ENCODE assay signal across 22 cellular contexts in genomic region chr9:136339958-136340310, GRCh38. TPM values are rescaled to one million over a fixed set of nuclear protein-coding genes. Genes with fewer than 3 reads are reported as not detected.
DNase-seq lines count a peak whose midpoint lies in the region; ATAC-seq, FAIRE-seq and TF ChIP-seq lines count a peak whose summit lies in the region.
"Had no signal": no experiment of that assay in that cellular context is flagged by ENCODE, and none has a peak within 500 bp of the region (broad histone marks: within the 10 kb centered on the region; RNA-seq: fewer than 3 reads in every experiment).

No MANE protein-coding gene starts in this region.

- H3K9ac ChIP-seq in BLaER1 treated with 17β-estradiol and CSF1 and Interleukin-3, amounts not matched to agents 10 nM and 100 nM, result peak overlapping the region in 6 of 11 experiments; percentile 12 to 51 (median 34); a peak in 3 of 22 replicates
- H3K9ac ChIP-seq: GM23248 had no signal

- TF ChIP-seq CTCF in left ventricle myocardium inferior (IDR thresholded peaks at IDR 0.05; ENCODE audit: borderline replicate concordance) (no peak), right atrium auricular region (IDR thresholded peaks at IDR 0.05) (no peak), WERI-Rb-1 (IDR thresholded peaks at IDR 0.05; ENCODE audit: low read depth, low read length) (no peak), pancreas (IDR thresholded peaks at IDR 0.05) (no peak)

- peaks cover 0 to 99% (median 79%) of the 10 kb centered on the region in 11 experiments; a peak in 18 of 22 replicates for H4K20me1 ChIP-seq in BLaER1 treated with 17β-estradiol and CSF1 and Interleukin-3, amounts not matched to agents 10 nM and 100 nM

- 38 to 39% methylated on average over 11 to 12 of the region's 12 CpGs for WGBS in pancreas, 2 donors

- H3K27me3 ChIP-seq in left ventricle myocardium inferior (ENCODE audit: low read depth), result no peaks in the 10 kb centered on the region
- H3K27me3 ChIP-seq in right atrium auricular region, result no peaks in the 10 kb centered on the region
- no peaks in the 10 kb centered on the region for H3K27me3 ChIP-seq in BLaER1 treated with 17β-estradiol and CSF1 and Interleukin-3, amounts not matched to agents 10 nM and 100 nM
- no peaks in the 10 kb centered on the region for H3K27me3 ChIP-seq in WERI-Rb-1 (ENCODE audit: insufficient read depth, low read depth, severe bottlenecking)
- H3K27me3 ChIP-seq in pancreas, result no peaks in the 10 kb centered on the region

- intact Hi-C loops in left ventricle myocardium inferior (cut with micrococcal nuclease), result no loop called here
- intact Hi-C loops in pancreas (cut with DNase I), result no loop called here

- DNase-seq in left ventricle myocardium inferior (no peak), right atrium auricular region (ENCODE audit: low spot score) (no peak), WERI-Rb-1 (no peak), pancreas (no peak), NK-92 (lab: John Stamatoyannopoulos, UW; ENCODE audit: unreplicated experiment) (no peak), urothelium cell line (ENCODE audit: low spot score) (no peak), iPS-NIHi7 (ENCODE audit: extremely low spot score) (no peak)
- DNase-seq: 8988T; CD8-positive, alpha-beta memory T cell; COR-L47; DMS 273 treated with DMSO at 0.1 percent for 48 hours; DND-41; EL had no signal

- no peak for FAIRE-seq in pancreas (lab: Jason Lieb, UNC)
- no peak for FAIRE-seq in urothelium cell line (lab: Jason Lieb, UNC)
- FAIRE-seq: GM12878, HTR-8/SVneo had no signal

- H3K9me3 ChIP-seq in left ventricle myocardium inferior (replicated peaks) (no peaks in the 10 kb centered on the region), right atrium auricular region (no peaks in the 10 kb centered on the region), WERI-Rb-1 (ENCODE audit: severe bottlenecking) (no peaks in the 10 kb centered on the region), pancreas (no peaks in the 10 kb centered on the region)
- no peaks in the 10 kb centered on the region for H3K9me3 ChIP-seq in BLaER1 treated with 17β-estradiol and CSF1 and Interleukin-3, amounts not matched to agents 10 nM and 100 nM (replicated peaks in 1 of 11)

- H3K4me3 ChIP-seq in left ventricle myocardium inferior, result no peak overlapping the region
- no peak overlapping the region for H3K4me3 ChIP-seq in right atrium auricular region
- H3K4me3 ChIP-seq in BLaER1 treated with 17β-estradiol and CSF1 and Interleukin-3, amounts not matched to agents 10 nM and 100 nM, result no peak overlapping the region; a peak in 1 of 20 replicates
- H3K4me3 ChIP-seq in WERI-Rb-1 (ENCODE audit: low read depth, low read length), result no peak overlapping the region
- peak overlapping the region in 2 of 4 donors; percentile 18 to 23 for H3K4me3 ChIP-seq in pancreas
- H3K4me3 ChIP-seq: GM12878, GM23248 had no signal

- H3K4me1 ChIP-seq in left ventricle myocardium inferior (peaks cover 55% of the 10 kb centered on the region), right atrium auricular region (peaks cover 0 to 57% of the 10 kb centered on the region in 2 donors), pancreas (peaks cover 7 to 24% (median 14%) of the 10 kb centered on the region in 3 donors)
- peaks cover 28 to 73% (median 66%) of the 10 kb centered on the region in 10 experiments for H3K4me1 ChIP-seq in BLaER1 treated with 17β-estradiol and CSF1 and Interleukin-3, amounts not matched to agents 10 nM and 100 nM

- ATAC-seq in pancreas, result peak in 3 of 4 donors; percentile 1 to 4 (median 3)

- peak overlapping the region; percentile 57 to 89 (median 82) for H3K4me2 ChIP-seq in BLaER1 treated with 17β-estradiol and CSF1 and Interleukin-3, amounts not matched to agents 10 nM and 100 nM

- peaks cover 35% of the 10 kb centered on the region for H3K36me3 ChIP-seq in left ventricle myocardium inferior
- H3K36me3 ChIP-seq in right atrium auricular region, result peaks cover 26% of the 10 kb centered on the region
- H3K36me3 ChIP-seq in BLaER1 treated with 17β-estradiol and CSF1 and Interleukin-3, amounts not matched to agents 10 nM and 100 nM, result peaks cover 16 to 81% (median 62%) of the 10 kb centered on the region in 11 experiments; a peak in 21 of 22 replicates
- peaks cover 87% of the 10 kb centered on the region for H3K36me3 ChIP-seq in WERI-Rb-1
- H3K36me3 ChIP-seq in pancreas, result no peaks in the 10 kb centered on the region

- H3K27ac ChIP-seq in left ventricle myocardium inferior (replicated peaks) (peak overlapping the region; percentile 96), right atrium auricular region (peak overlapping the region in 1 of 2 donors; percentile 89), WERI-Rb-1 (peak overlapping the region; percentile 59), pancreas (peak overlapping the region; percentile 80 to 88 (median 86))
- peak overlapping the region in 1 of 11 experiments; percentile 34; a peak in 1 of 22 replicates for H3K27ac ChIP-seq in BLaER1 treated with 17β-estradiol and CSF1 and Interleukin-3, amounts not matched to agents 10 nM and 100 nM
- H3K27ac ChIP-seq: GM23248 had no signal

RNA-seq across cellular contexts. Expression of gene GPSM1, which starts 12.6 kb away (rescaled TPM):
- total RNA-seq in left ventricle myocardium inferior (69.0 TPM), right atrium auricular region (10 to 100 TPM; 39.4 to 44.5 TPM), pancreas (10 to 100 TPM in 4 of 6 donors, 1 to 10 TPM in 2; 6.8 to 22.7 (median 11.5) TPM)
- polyA plus RNA-seq in pancreas, result 10 to 100 TPM; 33.7 to 54.4 TPM
- polyA plus RNA-seq: IgD-negative memory B cell had no signal

RNA-seq across cellular contexts. Expression of gene DNLZ, which starts 23.6 kb away (rescaled TPM):
- total RNA-seq in left ventricle myocardium inferior, result 37.6 TPM
- total RNA-seq in right atrium auricular region, result 10 to 100 TPM; 15.4 to 36.6 TPM
- 10 to 100 TPM; 10.1 to 26.8 (median 14.4) TPM for total RNA-seq in pancreas
- polyA plus RNA-seq in pancreas, result 10 to 100 TPM; 14.1 to 19.4 TPM

RNA-seq across cellular contexts. Expression of gene CARD9, which starts 33.5 kb away (rescaled TPM):
- total RNA-seq in left ventricle myocardium inferior, result 1.2 TPM
- 1 to 10 TPM in 1 of 2 donors, under 1 TPM in 1; 0.15 to 1.1 TPM for total RNA-seq in right atrium auricular region
- 1 to 10 TPM in 2 of 6 donors, under 1 TPM in 4; 0.23 to 5.1 (median 0.86) TPM for total RNA-seq in pancreas
- polyA plus RNA-seq in pancreas, result 1 to 10 TPM; 1.3 to 2.9 TPM
- polyA plus RNA-seq: CD8-positive, alpha-beta memory T cell had no signal

RNA-seq across cellular contexts. Expression of gene CCDC187, which starts 36.0 kb away (rescaled TPM):
- total RNA-seq in left ventricle myocardium inferior (not detected), right atrium auricular region (not detected), pancreas (under 1 TPM; 0.14 to 0.58 (median 0.36) TPM)
- polyA plus RNA-seq in pancreas, result 1 to 10 TPM; 2.0 to 2.6 TPM
- total RNA-seq: A673; CD4-positive, CD25-positive, alpha-beta regulatory T cell; CD8-positive, alpha-beta memory T cell; GM23248; H4 had no signal
- polyA plus RNA-seq: AG04450; CD4-positive, CD25-positive, alpha-beta regulatory T cell; CD8-positive, alpha-beta memory T cell; GM23248 had no signal
